ENCODE assay signal across 13 cellular contexts in the genomic region with DNA sequence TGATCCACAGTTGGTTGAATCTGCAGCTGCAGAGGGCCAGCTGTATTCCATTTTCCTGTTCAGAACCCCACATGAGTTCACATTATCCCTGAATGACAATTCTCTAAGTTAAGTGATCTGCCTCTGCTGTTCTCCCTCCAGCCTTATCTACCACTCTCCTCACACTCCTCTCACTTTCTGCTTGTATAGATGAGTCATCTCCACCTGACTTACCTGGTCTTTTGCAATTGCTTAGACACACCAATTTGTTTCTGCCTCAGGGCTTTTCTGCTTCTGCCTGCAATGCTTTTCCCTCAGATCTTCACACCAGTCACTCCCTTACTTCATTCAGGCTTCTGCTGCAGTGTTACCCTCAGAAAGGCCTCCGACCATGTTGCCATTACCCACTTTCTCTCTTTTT.
DNase-seq lines count a peak whose midpoint lies in the region; ATAC-seq, FAIRE-seq and TF ChIP-seq lines count a peak whose summit lies in the region.
"Had no signal": no experiment of that assay in that cellular context is flagged by ENCODE, and none has a peak within 500 bp of the region (broad histone marks: within the 10 kb centered on the region; RNA-seq: fewer than 3 reads in every experiment).

No MANE protein-coding gene starts in this region.

- DNase-seq in NCI-H2029 (lab: John Stamatoyannopoulos, UW) (peak; percentile 5), NCI-H2029 treated with DMSO at 0.1 percent for 48 hours (lab: John Stamatoyannopoulos, UW) (no peak), NCI-H226 (peak; percentile 89), epithelial cell of proximal tubule (ENCODE audit: low read depth) (peak; percentile 47), pancreas (no peak), GM19239 (ENCODE audit: insufficient read length, low spot score) (no peak), DMS 273 treated with DMSO at 0.1 percent for 48 hours (lab: John Stamatoyannopoulos, UW) (no peak)
- DNase-seq: DMS79; NCI-H1694; stimulated activated CD4-positive, alpha-beta T cell treated with anti-CD3 and anti-CD28 coated beads, Interleukin-2, amount 100 ng/mL, for 48 hours had no signal

- no peak overlapping the region for H3K4me3 ChIP-seq in epithelial cell of proximal tubule (ENCODE audit: low read depth, low read length)
- no peak overlapping the region for H3K4me3 ChIP-seq in pancreas

- intact Hi-C loops in pancreas (cut with DNase I) = no loop called here

- H3K36me3 ChIP-seq in pancreas = peaks cover 0 to 1% (median 0%) of the 10 kb centered on the region in 3 donors

- H3K27ac ChIP-seq in pancreas = no peak overlapping the region

- ATAC-seq in pancreas (peak in 3 of 4 donors; percentile 69 to 90 (median 73)), GM19023 (IDR thresholded peaks at IDR 0.05; ENCODE audit: unreplicated experiment) (no peak)

- 94 to 100% methylated on average over 1 of the region's 1 CpG for WGBS in pancreas, 2 donors

- no peaks in the 10 kb centered on the region for H3K9me3 ChIP-seq in pancreas

- no peaks in the 10 kb centered on the region for H3K4me1 ChIP-seq in pancreas

- TF ChIP-seq CTCF in epithelial cell of proximal tubule (conservative IDR thresholded peaks at IDR 0.05; ENCODE audit: low read depth, low read length) = no peak
- no peak for TF ChIP-seq CTCF in pancreas (IDR thresholded peaks at IDR 0.05)

- no peaks in the 10 kb centered on the region for H3K27me3 ChIP-seq in pancreas

- FAIRE-seq in pancreas (lab: Jason Lieb, UNC) = no peak
- FAIRE-seq in GM19239 (lab: Jason Lieb, UNC) = no peak
- FAIRE-seq: RCC 7860, TTC549 had no signal

Comparison
In these comparisons a context has a peak if more than half of its experiments do, and no peak if none do; other contexts are left out.
1. DNase-seq: peak in NCI-H2029 (single experiment), NCI-H226 (single experiment) and epithelial cell of proximal tubule (single experiment); none in NCI-H2029 treated with DMSO at 0.1 percent for 48 hours (single experiment), pancreas (0 of 6), GM19239 (single experiment) and DMS 273 treated with DMSO at 0.1 percent for 48 hours (single experiment).